ENCODE assay signal across 8 cellular contexts in the genomic region with DNA sequence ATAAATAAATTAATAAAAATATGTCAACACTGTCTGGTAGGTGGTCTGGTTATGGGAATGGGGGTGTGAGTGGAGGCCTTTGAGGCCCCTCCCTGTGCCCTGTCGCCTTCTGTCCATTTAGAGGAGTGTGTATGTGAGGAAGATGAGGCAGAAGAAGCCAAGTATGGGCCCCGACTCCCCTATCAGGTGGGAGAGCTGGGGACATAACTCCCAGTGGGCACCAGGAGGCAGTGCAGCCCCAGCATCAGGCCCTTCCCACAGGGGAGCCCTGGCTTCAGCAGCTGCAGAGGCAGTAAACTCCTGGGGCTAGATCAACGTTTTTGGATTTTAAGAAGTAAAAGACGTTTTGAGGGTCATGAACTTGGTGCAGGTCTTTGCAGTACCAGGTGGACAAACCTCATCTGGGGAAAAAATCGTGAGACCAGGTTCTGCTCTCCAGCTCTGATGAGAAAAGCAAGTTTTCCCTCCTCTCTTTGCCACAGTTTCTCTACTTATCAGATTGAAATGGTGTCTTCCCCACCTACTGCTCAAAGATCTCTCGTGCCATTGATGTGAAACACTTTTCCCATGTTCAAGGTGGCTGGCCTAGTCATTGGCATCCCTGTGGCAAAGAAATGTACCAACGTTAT.
A peak's percentile ranks its signal among the peaks of the same experiment; 100 is the strongest.
DNase-seq lines count a peak whose midpoint lies in the region; ATAC-seq and TF ChIP-seq lines count a peak whose summit lies in the region.

No MANE protein-coding gene starts in this region.

- H3K4me3 Mint-ChIP-seq in activated CD4-positive, alpha-beta T cell treated with anti-CD3 and anti-CD28 coated beads, Interleukin-2, amount 10 ng/mL, durations not matched to agents 7 days and 5 days: no peak overlapping the region

- no peak for TF ChIP-seq POLR2A in lower leg skin (IDR thresholded peaks at IDR 0.05)

- ATAC-seq in GM18907 (IDR thresholded peaks at IDR 0.05; ENCODE audit: unreplicated experiment) (peak; percentile 88), HG03175 (IDR thresholded peaks at IDR 0.05; ENCODE audit: unreplicated experiment) (peak; percentile 90)

- no peak overlapping the region for H3K4me3 ChIP-seq in lower leg skin (ENCODE audit: low read depth, poor library complexity, severe bottlenecking)

- CTCF ChIA-PET in activated CD4-positive, alpha-beta T cell treated with anti-CD3 and anti-CD28 coated beads, Interleukin-2, amount 10 ng/mL, durations not matched to agents 7 days and 5 days (lab: Charles Lee): interaction anchor here (0.7 to 2.0 kb wide), 8 partner anchors 9 to 339 kb away, joined by 3 to 11 read pairs (median 4); no protein-coding TSS in a partner anchor

- H3K27me3 Mint-ChIP-seq in activated CD4-positive, alpha-beta T cell treated with anti-CD3 and anti-CD28 coated beads, Interleukin-2, amount 10 ng/mL, durations not matched to agents 7 days and 5 days: no peaks in the 10 kb centered on the region

- WGBS in lower leg skin, 2 donors: 17 to 21% methylated on average over 7 of the region's 7 CpGs

- H3K9me3 Mint-ChIP-seq in activated CD4-positive, alpha-beta T cell treated with anti-CD3 and anti-CD28 coated beads, Interleukin-2, amount 10 ng/mL, durations not matched to agents 7 days and 5 days: no peaks in the 10 kb centered on the region

- H3K36me3 Mint-ChIP-seq in activated CD4-positive, alpha-beta T cell treated with anti-CD3 and anti-CD28 coated beads, Interleukin-2, amount 10 ng/mL, durations not matched to agents 7 days and 5 days (ENCODE audit: low read depth): no peaks in the 10 kb centered on the region

- H3K27ac Mint-ChIP-seq in activated CD4-positive, alpha-beta T cell treated with anti-CD3 and anti-CD28 coated beads, Interleukin-2, amount 10 ng/mL, durations not matched to agents 7 days and 5 days: no peak overlapping the region

- DNase-seq in AG09319 (ENCODE audit: extremely low read depth, low read depth): peak; percentile 44
- DNase-seq in NCI-H510A (lab: John Stamatoyannopoulos, UW): peak; percentile 8
- DNase-seq in activated CD4-positive, alpha-beta T cell treated with anti-CD3 and anti-CD28 coated beads, Interleukin-2, amount 10 ng/mL, durations not matched to agents 7 days and 5 days: peak; percentile 77
- peak; percentile 58 for DNase-seq in dedifferentiated amniotic fluid mesenchymal stem cell (ENCODE audit: extremely low spot score)
- DNase-seq in lower leg skin (ENCODE audit: low spot score in 2 of 2): peak; percentile 77 to 96
- peak; percentile 68 for DNase-seq in stimulated activated CD8-positive, alpha-beta memory T cell treated with anti-CD3 and anti-CD28 coated beads, Interleukin-12 subunit alpha, Interleukin-12 subunit beta, amount 100 ng/mL, for 1 hour (ENCODE audit: low read depth)

- H3K4me1 Mint-ChIP-seq in activated CD4-positive, alpha-beta T cell treated with anti-CD3 and anti-CD28 coated beads, Interleukin-2, amount 10 ng/mL, durations not matched to agents 7 days and 5 days: no peaks in the 10 kb centered on the region

- POLR2A ChIA-PET in activated CD4-positive, alpha-beta T cell treated with anti-CD3 and anti-CD28 coated beads, Interleukin-2, amount 10 ng/mL, durations not matched to agents 7 days and 5 days (lab: Charles Lee): no interaction called here

- intact Hi-C loops in lower leg skin (cut with DNase I; ENCODE audit: low total_unique reads): no loop called here

- peak; percentile 97 for TF ChIP-seq CTCF in AG09319 (IDR thresholded peaks at IDR 0.05; ENCODE audit: low read depth, low read length)
- peak in 1 of 3 donors; percentile 96 for TF ChIP-seq CTCF in lower leg skin (IDR thresholded peaks at IDR 0.05)

Comparison
In these comparisons a context has a peak if more than half of its experiments do, and no peak if none do; other contexts are left out.
1. DNase-seq: peak in every context shown above with its lines; median percentile 86 in lower leg skin; 77 in activated CD4-positive, alpha-beta T cell treated with anti-CD3 and anti-CD28 coated beads, Interleukin-2, amount 10 ng/mL, durations not matched to agents 7 days and 5 days; 68 in stimulated activated CD8-positive, alpha-beta memory T cell treated with anti-CD3 and anti-CD28 coated beads, Interleukin-12 subunit alpha, Interleukin-12 subunit beta, amount 100 ng/mL, for 1 hour; 58 in dedifferentiated amniotic fluid mesenchymal stem cell; 44 in AG09319; 8 in NCI-H510A.